ENCODE assay signal across 1 cellular context in the genomic region with DNA sequence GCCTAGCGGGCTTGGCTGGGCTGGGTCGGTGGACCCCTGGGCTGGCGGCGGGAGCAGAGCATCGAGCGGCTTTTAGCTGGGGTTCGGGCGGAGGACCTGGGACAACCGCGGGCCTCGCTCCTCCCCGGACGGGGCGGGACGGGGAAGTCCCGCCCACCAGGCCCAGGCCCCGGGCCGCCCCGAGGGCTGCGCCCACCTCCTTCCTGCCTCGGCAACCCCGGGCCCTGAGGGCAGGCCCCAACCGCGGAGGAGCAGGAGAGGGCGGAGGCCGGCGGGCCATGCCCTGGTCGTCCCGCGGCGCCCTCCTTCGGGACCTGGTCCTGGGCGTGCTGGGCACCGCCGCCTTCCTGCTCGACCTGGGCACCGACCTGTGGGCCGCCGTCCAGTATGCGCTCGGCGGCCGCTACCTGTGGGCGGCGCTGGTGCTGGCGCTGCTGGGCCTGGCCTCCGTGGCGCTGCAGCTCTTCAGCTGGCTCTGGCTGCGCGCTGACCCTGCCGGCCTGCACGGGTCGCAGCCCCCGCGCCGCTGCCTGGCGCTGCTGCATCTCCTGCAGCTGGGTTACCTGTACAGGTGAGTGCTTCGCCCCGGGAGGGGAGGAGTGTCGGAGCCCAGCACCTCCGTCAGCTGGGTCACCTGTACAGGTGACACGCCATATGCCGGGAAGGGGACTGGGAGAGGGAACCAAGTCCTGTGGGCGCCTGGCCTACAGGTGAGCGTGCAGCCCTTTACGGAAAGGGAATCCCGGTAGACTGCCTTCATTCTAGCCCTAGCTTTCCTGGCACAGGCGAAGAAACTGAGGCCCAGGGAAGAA.
TF ChIP-seq lines count a peak whose summit lies in the region.

A gene with protein sequence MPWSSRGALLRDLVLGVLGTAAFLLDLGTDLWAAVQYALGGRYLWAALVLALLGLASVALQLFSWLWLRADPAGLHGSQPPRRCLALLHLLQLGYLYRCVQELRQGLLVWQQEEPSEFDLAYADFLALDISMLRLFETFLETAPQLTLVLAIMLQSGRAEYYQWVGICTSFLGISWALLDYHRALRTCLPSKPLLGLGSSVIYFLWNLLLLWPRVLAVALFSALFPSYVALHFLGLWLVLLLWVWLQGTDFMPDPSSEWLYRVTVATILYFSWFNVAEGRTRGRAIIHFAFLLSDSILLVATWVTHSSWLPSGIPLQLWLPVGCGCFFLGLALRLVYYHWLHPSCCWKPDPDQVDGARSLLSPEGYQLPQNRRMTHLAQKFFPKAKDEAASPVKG (plus strand): TSS at position 182 of the 812 bp plus-strand sequence. CDS start 97 bp downstream, at position 279.

TF ChIP-seq in HepG2, 621 proteins besides CTCF, POLR2A, EP300 and RAD21 (continued from another document and continues in another):
- TF ChIP-seq, protein P1, sequence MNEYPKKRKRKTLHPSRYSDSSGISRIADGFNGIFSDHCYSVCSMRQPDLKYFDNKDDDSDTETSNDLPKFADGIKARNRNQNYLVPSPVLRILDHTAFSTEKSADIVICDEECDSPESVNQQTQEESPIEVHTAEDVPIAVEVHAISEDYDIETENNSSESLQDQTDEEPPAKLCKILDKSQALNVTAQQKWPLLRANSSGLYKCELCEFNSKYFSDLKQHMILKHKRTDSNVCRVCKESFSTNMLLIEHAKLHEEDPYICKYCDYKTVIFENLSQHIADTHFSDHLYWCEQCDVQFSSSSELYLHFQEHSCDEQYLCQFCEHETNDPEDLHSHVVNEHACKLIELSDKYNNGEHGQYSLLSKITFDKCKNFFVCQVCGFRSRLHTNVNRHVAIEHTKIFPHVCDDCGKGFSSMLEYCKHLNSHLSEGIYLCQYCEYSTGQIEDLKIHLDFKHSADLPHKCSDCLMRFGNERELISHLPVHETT (CRISPR knock-in tag; conservative IDR thresholded peaks at IDR 0.05): no peak
- no peak for TF ChIP-seq ZNF138 (CRISPR knock-in tag; IDR thresholded peaks at IDR 0.05; ENCODE audit: low read depth)
- no peak for TF ChIP-seq HMG20B (CRISPR knock-in tag; conservative IDR thresholded peaks at IDR 0.05)
- TF ChIP-seq ZNF543 (CRISPR knock-in tag; IDR thresholded peaks at IDR 0.05): no peak
- TF ChIP-seq, protein P2, sequence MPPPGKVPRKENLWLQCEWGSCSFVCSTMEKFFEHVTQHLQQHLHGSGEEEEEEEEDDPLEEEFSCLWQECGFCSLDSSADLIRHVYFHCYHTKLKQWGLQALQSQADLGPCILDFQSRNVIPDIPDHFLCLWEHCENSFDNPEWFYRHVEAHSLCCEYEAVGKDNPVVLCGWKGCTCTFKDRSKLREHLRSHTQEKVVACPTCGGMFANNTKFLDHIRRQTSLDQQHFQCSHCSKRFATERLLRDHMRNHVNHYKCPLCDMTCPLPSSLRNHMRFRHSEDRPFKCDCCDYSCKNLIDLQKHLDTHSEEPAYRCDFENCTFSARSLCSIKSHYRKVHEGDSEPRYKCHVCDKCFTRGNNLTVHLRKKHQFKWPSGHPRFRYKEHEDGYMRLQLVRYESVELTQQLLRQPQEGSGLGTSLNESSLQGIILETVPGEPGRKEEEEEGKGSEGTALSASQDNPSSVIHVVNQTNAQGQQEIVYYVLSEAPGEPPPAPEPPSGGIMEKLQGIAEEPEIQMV (CRISPR knock-in tag; IDR thresholded peaks at IDR 0.05; ENCODE audit: low read depth): no peak
- no peak for TF ChIP-seq ZFP36 (IDR thresholded peaks at IDR 0.05; ENCODE audit: borderline replicate concordance, low read depth, low read length, partially characterized antibody)
- no peak for TF ChIP-seq MTA3 (CRISPR knock-in tag; IDR thresholded peaks at IDR 0.05)
- TF ChIP-seq, protein P3, sequence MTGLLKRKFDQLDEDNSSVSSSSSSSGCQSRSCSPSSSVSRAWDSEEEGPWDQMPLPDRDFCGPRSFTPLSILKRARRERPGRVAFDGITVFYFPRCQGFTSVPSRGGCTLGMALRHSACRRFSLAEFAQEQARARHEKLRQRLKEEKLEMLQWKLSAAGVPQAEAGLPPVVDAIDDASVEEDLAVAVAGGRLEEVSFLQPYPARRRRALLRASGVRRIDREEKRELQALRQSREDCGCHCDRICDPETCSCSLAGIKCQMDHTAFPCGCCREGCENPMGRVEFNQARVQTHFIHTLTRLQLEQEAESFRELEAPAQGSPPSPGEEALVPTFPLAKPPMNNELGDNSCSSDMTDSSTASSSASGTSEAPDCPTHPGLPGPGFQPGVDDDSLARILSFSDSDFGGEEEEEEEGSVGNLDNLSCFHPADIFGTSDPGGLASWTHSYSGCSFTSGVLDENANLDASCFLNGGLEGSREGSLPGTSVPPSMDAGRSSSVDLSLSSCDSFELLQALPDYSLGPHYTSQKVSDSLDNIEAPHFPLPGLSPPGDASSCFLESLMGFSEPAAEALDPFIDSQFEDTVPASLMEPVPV (CRISPR knock-in tag; IDR thresholded peaks at IDR 0.05): no peak
- TF ChIP-seq, protein P4, sequence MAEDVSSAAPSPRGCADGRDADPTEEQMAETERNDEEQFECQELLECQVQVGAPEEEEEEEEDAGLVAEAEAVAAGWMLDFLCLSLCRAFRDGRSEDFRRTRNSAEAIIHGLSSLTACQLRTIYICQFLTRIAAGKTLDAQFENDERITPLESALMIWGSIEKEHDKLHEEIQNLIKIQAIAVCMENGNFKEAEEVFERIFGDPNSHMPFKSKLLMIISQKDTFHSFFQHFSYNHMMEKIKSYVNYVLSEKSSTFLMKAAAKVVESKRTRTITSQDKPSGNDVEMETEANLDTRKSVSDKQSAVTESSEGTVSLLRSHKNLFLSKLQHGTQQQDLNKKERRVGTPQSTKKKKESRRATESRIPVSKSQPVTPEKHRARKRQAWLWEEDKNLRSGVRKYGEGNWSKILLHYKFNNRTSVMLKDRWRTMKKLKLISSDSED (CRISPR knock-in tag; IDR thresholded peaks at IDR 0.05): no peak
- no peak for TF ChIP-seq FOXO1 (CRISPR knock-in tag; IDR thresholded peaks at IDR 0.05)
- TF ChIP-seq ZSCAN25 (CRISPR knock-in tag; IDR thresholded peaks at IDR 0.05): no peak
- TF ChIP-seq, protein P5, sequence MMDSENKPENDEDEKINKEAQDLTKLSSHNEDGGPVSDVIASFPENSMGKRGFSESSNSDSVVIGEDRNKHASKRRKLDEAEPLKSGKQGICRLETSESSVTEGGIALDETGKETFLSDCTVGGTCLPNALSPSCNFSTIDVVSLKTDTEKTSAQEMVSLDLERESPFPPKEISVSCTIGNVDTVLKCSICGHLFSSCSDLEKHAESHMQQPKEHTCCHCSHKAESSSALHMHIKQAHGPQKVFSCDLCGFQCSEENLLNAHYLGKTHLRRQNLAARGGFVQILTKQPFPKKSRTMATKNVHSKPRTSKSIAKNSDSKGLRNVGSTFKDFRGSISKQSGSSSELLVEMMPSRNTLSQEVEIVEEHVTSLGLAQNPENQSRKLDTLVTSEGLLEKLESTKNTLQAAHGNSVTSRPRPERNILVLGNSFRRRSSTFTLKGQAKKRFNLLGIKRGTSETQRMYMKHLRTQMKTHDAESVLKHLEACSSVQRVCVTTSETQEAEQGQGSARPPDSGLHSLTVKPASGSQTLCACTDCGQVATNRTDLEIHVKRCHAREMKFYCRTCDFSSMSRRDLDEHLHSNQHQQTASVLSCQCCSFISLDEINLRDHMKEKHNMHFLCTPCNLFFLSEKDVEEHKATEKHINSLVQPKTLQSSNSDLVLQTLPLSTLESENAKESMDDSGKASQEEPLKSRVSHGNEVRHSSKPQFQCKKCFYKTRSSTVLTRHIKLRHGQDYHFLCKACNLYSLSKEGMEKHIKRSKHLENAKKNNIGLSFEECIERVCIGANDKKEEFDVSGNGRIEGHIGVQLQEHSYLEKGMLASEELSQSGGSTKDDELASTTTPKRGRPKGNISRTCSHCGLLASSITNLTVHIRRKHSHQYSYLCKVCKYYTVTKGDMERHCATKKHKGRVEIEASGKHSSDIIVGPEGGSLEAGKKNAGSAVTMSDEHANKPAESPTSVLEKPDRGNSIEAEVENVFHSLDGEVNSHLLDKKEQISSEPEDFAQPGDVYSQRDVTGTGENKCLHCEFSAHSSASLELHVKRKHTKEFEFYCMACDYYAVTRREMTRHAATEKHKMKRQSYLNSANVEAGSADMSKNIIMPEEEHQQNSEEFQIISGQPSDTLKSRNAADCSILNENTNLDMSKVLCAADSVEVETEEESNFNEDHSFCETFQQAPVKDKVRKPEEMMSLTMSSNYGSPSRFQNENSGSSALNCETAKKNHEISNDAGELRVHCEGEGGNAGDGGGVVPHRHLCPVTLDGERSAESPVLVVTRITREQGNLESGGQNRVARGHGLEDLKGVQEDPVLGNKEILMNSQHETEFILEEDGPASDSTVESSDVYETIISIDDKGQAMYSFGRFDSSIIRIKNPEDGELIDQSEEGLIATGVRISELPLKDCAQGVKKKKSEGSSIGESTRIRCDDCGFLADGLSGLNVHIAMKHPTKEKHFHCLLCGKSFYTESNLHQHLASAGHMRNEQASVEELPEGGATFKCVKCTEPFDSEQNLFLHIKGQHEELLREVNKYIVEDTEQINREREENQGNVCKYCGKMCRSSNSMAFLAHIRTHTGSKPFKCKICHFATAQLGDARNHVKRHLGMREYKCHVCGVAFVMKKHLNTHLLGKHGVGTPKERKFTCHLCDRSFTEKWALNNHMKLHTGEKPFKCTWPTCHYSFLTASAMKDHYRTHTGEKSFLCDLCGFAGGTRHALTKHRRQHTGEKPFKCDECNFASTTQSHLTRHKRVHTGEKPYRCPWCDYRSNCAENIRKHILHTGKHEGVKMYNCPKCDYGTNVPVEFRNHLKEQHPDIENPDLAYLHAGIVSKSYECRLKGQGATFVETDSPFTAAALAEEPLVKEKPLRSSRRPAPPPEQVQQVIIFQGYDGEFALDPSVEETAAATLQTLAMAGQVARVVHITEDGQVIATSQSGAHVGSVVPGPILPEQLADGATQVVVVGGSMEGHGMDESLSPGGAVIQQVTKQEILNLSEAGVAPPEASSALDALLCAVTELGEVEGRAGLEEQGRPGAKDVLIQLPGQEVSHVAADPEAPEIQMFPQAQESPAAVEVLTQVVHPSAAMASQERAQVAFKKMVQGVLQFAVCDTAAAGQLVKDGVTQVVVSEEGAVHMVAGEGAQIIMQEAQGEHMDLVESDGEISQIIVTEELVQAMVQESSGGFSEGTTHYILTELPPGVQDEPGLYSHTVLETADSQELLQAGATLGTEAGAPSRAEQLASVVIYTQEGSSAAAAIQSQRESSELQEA (CRISPR knock-in tag; IDR thresholded peaks at IDR 0.05; ENCODE audit: not compliant biosample characterization): no peak
- no peak for TF ChIP-seq ZNF747 (CRISPR knock-in tag; IDR thresholded peaks at IDR 0.05; ENCODE audit: borderline replicate concordance)
- TF ChIP-seq FOXA1 (IDR thresholded peaks at IDR 0.05): no peak
- TF ChIP-seq FOXA1 (CRISPR knock-in tag; IDR thresholded peaks at IDR 0.05): no peak
- no peak for TF ChIP-seq ZNF160 (CRISPR knock-in tag; IDR thresholded peaks at IDR 0.05)
- TF ChIP-seq, protein P6, sequence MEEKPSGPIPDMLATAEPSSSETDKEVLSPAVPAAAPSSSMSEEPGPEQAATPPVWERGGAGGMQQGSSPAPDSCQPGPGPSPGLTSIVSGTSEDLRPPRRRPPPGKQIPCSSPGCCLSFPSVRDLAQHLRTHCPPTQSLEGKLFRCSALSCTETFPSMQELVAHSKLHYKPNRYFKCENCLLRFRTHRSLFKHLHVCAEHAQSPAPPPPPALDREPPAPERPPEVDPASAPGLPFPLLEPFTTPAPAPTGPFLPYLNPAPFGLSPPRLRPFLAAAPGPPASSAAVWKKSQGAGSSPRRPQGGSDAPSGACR (CRISPR knock-in tag; IDR thresholded peaks at IDR 0.05): peak; percentile 21; the same call in 1 of the 2 replicates
- no peak for TF ChIP-seq ZKSCAN8 (CRISPR knock-in tag; IDR thresholded peaks at IDR 0.05; ENCODE audit: borderline replicate concordance)
- TF ChIP-seq MBNL3 (CRISPR knock-in tag; conservative IDR thresholded peaks at IDR 0.05): no peak
- no peak for TF ChIP-seq ZNF124 (CRISPR knock-in tag; IDR thresholded peaks at IDR 0.05)
- TF ChIP-seq NONO (IDR thresholded peaks at IDR 0.05): no peak
- TF ChIP-seq NONO (CRISPR knock-in tag; conservative IDR thresholded peaks at IDR 0.05): peak; percentile 50; the same call in 1 of the 2 replicates
- TF ChIP-seq PCBP2 (optimal IDR thresholded peaks at IDR 0.05; ENCODE audit: low read depth, low read length, poor library complexity, severe bottlenecking): no peak
- TF ChIP-seq ATF7-NPFF (CRISPR knock-in tag; IDR thresholded peaks at IDR 0.05; ENCODE audit: low read depth): no peak
- TF ChIP-seq, protein P7, sequence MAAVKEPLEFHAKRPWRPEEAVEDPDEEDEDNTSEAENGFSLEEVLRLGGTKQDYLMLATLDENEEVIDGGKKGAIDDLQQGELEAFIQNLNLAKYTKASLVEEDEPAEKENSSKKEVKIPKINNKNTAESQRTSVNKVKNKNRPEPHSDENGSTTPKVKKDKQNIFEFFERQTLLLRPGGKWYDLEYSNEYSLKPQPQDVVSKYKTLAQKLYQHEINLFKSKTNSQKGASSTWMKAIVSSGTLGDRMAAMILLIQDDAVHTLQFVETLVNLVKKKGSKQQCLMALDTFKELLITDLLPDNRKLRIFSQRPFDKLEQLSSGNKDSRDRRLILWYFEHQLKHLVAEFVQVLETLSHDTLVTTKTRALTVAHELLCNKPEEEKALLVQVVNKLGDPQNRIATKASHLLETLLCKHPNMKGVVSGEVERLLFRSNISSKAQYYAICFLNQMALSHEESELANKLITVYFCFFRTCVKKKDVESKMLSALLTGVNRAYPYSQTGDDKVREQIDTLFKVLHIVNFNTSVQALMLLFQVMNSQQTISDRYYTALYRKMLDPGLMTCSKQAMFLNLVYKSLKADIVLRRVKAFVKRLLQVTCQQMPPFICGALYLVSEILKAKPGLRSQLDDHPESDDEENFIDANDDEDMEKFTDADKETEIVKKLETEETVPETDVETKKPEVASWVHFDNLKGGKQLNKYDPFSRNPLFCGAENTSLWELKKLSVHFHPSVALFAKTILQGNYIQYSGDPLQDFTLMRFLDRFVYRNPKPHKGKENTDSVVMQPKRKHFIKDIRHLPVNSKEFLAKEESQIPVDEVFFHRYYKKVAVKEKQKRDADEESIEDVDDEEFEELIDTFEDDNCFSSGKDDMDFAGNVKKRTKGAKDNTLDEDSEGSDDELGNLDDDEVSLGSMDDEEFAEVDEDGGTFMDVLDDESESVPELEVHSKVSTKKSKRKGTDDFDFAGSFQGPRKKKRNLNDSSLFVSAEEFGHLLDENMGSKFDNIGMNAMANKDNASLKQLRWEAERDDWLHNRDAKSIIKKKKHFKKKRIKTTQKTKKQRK (IDR thresholded peaks at IDR 0.05; ENCODE audit: low read length): no peak
- TF ChIP-seq, protein P8, sequence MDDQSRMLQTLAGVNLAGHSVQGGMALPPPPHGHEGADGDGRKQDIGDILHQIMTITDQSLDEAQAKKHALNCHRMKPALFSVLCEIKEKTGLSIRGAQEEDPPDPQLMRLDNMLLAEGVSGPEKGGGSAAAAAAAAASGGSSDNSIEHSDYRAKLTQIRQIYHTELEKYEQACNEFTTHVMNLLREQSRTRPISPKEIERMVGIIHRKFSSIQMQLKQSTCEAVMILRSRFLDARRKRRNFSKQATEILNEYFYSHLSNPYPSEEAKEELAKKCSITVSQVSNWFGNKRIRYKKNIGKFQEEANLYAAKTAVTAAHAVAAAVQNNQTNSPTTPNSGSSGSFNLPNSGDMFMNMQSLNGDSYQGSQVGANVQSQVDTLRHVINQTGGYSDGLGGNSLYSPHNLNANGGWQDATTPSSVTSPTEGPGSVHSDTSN (CRISPR knock-in tag; IDR thresholded peaks at IDR 0.05; ENCODE audit: borderline replicate concordance): no peak
- no peak; the same call in 1 of the 2 replicates for TF ChIP-seq ZBTB20 (CRISPR knock-in tag; IDR thresholded peaks at IDR 0.05; ENCODE audit: borderline replicate concordance, low read depth)
- no peak for TF ChIP-seq MIXL1 (CRISPR knock-in tag; IDR thresholded peaks at IDR 0.05)
